Comparison of ENCODE assay signal across 8 cellular contexts in genomic region chr1:231240883-231241735, GRCh38. TPM values are rescaled to one million over a fixed set of nuclear protein-coding genes. Genes with fewer than 3 reads are reported as not detected.
DNase-seq lines count a peak whose midpoint lies in the region; ATAC-seq and TF ChIP-seq lines count a peak whose summit lies in the region.

GNPAT (plus strand) TSS chr1:231241212; CDS start chr1:231241379, 167 bp downstream.

- TF ChIP-seq CTCF in GM06990 (IDR thresholded peaks at IDR 0.05; ENCODE audit: insufficient read depth, low read length, poor library complexity, severe bottlenecking) (no peak), glutamatergic neuron (IDR thresholded peaks at IDR 0.05; ENCODE audit: partially characterized antibody, unreplicated experiment) (no peak), osteocyte (IDR thresholded peaks at IDR 0.05) (no peak), thoracic aorta (IDR thresholded peaks at IDR 0.05) (no peak)

- no peaks in the 10 kb centered on the region for H3K9me3 Mint-ChIP-seq in activated naive CD8-positive, alpha-beta T cell (ENCODE audit: low read depth)
- no peaks in the 10 kb centered on the region for H3K9me3 Mint-ChIP-seq in glutamatergic neuron (ENCODE audit: unreplicated experiment)
- no peaks in the 10 kb centered on the region for H3K9me3 Mint-ChIP-seq in osteocyte (ENCODE audit: unreplicated experiment)

- peak within 1 kb of the TSS; percentile 83 for H3K4me3 ChIP-seq in GM06990 (replicated peaks; ENCODE audit: low read depth, low read length)
- peak within 1 kb of the TSS; percentile 90 for H3K4me3 ChIP-seq in thoracic aorta

- no peaks in the 10 kb centered on the region for H3K9me3 ChIP-seq in thoracic aorta

- H3K36me3 ChIP-seq in GM06990 (ENCODE audit: control insufficient read depth, insufficient read depth, low read length) (peaks cover 5% of the 10 kb centered on the region; the same call in 1 of the 2 replicates), thoracic aorta (peaks cover 14% of the 10 kb centered on the region)

- peak; percentile 93 for DNase-seq in GM06990 (ENCODE audit: extremely low read depth, insufficient read length)
- peak; percentile 99 for DNase-seq in HEK293T (ENCODE audit: extremely low spot score)
- DNase-seq in NAMALWA (ENCODE audit: low spot score): peak; percentile 92
- DNase-seq in SKM-1 treated with dmso at 0.1 percent for 144 hours (lab: John Stamatoyannopoulos, UW; ENCODE audit: unreplicated experiment): peak; percentile 89
- DNase-seq in glutamatergic neuron: peak; percentile 92
- DNase-seq in osteocyte (ENCODE audit: extremely low spot score, unreplicated experiment): peak; percentile 96
- DNase-seq in thoracic aorta (ENCODE audit: low spot score): peak; percentile 69

- no peaks in the 10 kb centered on the region for H3K27me3 ChIP-seq in GM06990 (replicated peaks; ENCODE audit: control insufficient read depth, insufficient read depth, low read length)
- H3K27me3 ChIP-seq in thoracic aorta (replicated peaks; ENCODE audit: insufficient read depth): no peaks in the 10 kb centered on the region

- H3K4me3 Mint-ChIP-seq in activated naive CD8-positive, alpha-beta T cell: peak within 1 kb of the TSS; percentile 99
- H3K4me3 Mint-ChIP-seq in glutamatergic neuron (ENCODE audit: unreplicated experiment): peak within 1 kb of the TSS; percentile 99
- peak within 1 kb of the TSS; percentile 93 for H3K4me3 Mint-ChIP-seq in osteocyte (ENCODE audit: unreplicated experiment)

- POLR2A ChIA-PET in HEK293T (lab: Yijun Ruan, JAX): interaction anchor here (0.6 to 1.7 kb wide), 9 partner anchors 10 to 907 kb away, joined by 3 to 8 read pairs (median 4); partner anchors contain the start of genes EXOC8, FAM89A and SPRTN

- peaks cover 23% of the 10 kb centered on the region for H3K36me3 Mint-ChIP-seq in activated naive CD8-positive, alpha-beta T cell
- H3K36me3 Mint-ChIP-seq in glutamatergic neuron (ENCODE audit: unreplicated experiment) (no peaks in the 10 kb centered on the region), osteocyte (ENCODE audit: unreplicated experiment) (peaks cover 24% of the 10 kb centered on the region)

- H3K27ac Mint-ChIP-seq in activated naive CD8-positive, alpha-beta T cell: peak within 1 kb of the TSS; percentile 96
- H3K27ac Mint-ChIP-seq in glutamatergic neuron (ENCODE audit: unreplicated experiment) (peak within 1 kb of the TSS; percentile 83), osteocyte (ENCODE audit: unreplicated experiment) (peak within 1 kb of the TSS; percentile 94)

- peak; percentile 85 for ATAC-seq in thoracic aorta (ENCODE audit: insufficient number of reproducible peaks, low FRiP score, low read depth)

- H3K4me1 ChIP-seq in thoracic aorta (ENCODE audit: control insufficient read depth in 1 of 2, low read depth in 2 of 2): peaks cover 18 to 27% of the 10 kb centered on the region in 2 donors

- no peaks in the 10 kb centered on the region for H3K27me3 Mint-ChIP-seq in activated naive CD8-positive, alpha-beta T cell
- H3K27me3 Mint-ChIP-seq in glutamatergic neuron (ENCODE audit: unreplicated experiment): no peaks in the 10 kb centered on the region
- H3K27me3 Mint-ChIP-seq in osteocyte (ENCODE audit: unreplicated experiment): no peaks in the 10 kb centered on the region

- H3K4me1 Mint-ChIP-seq in activated naive CD8-positive, alpha-beta T cell (ENCODE audit: low read depth): peaks cover 63% of the 10 kb centered on the region
- peaks cover 4% of the 10 kb centered on the region for H3K4me1 Mint-ChIP-seq in glutamatergic neuron (ENCODE audit: low read depth, unreplicated experiment)
- peaks cover 36% of the 10 kb centered on the region for H3K4me1 Mint-ChIP-seq in osteocyte (ENCODE audit: unreplicated experiment)

- H3K27ac ChIP-seq in thoracic aorta: peak within 1 kb of the TSS; percentile 63 to 75

- CTCF ChIA-PET in HEK293T (lab: Yijun Ruan, JAX): interaction anchor here (0.9 to 1.0 kb wide), 2 partner anchors 9 to 439 kb away, joined by 3 to 4 read pairs; no protein-coding TSS in a partner anchor

TF ChIP-seq in HEK293T, 16 proteins besides CTCF, POLR2A, EP300 and RAD21:
- TF ChIP-seq L3MBTL2 (conservative IDR thresholded peaks at IDR 0.05) (peak; percentile 97), ELF4 (IDR thresholded peaks at IDR 0.05) (peak; percentile 100), BHLHE40 (IDR thresholded peaks at IDR 0.05; ENCODE audit: borderline replicate concordance) (no peak), FOXA1 (IDR thresholded peaks at IDR 0.05) (no peak)

RNA-seq across cellular contexts. Expression of gene GNPAT, which starts in this region (rescaled TPM):
- total RNA-seq in glutamatergic neuron (ENCODE audit: unreplicated experiment) (53.9 TPM), osteocyte (37.3 and 39.9 TPM in 2 replicates), thoracic aorta (10 to 100 TPM; 26.5 to 29.2 TPM)

Comparison
In these comparisons a context has a peak if more than half of its experiments do, and no peak if none do; other contexts are left out.
1. Peak in every context shown above with its lines: DNase-seq, ATAC-seq, H3K4me3 ChIP-seq and H3K27ac ChIP-seq.